Comparison of ENCODE assay signal across 1 cellular context in genomic region chr16:81808933-81809480, GRCh38.
TF ChIP-seq lines count a peak whose summit lies in the region.

No MANE protein-coding gene starts in this region.

TF ChIP-seq in GM12878, 131 proteins besides CTCF, POLR2A, EP300 and RAD21 (continued from another document):
- TF ChIP-seq REST (IDR thresholded peaks at IDR 0.05; ENCODE audit: low read depth, low read length) (no peak; the same call in 1 of the 2 replicates), ZNF207 (IDR thresholded peaks at IDR 0.05; ENCODE audit: borderline replicate concordance) (no peak), MTA2 (IDR thresholded peaks at IDR 0.05; ENCODE audit: low read depth) (peak; percentile 93), DPF2 (IDR thresholded peaks at IDR 0.05) (peak; percentile 98), KDM1A (IDR thresholded peaks at IDR 0.05; ENCODE audit: borderline replicate concordance) (no peak), BCL11A (IDR thresholded peaks at IDR 0.05; ENCODE audit: low read depth, low read length) (peak; percentile 97), JUNB (IDR thresholded peaks at IDR 0.05) (0 out of 2 replicates have a peak, but pooled peaks have one; percentile 18), HDGF (IDR thresholded peaks at IDR 0.05) (peak; percentile 89), SMAD1 (IDR thresholded peaks at IDR 0.05; ENCODE audit: low read depth, partially characterized antibody) (peak; percentile 61), EED (IDR thresholded peaks at IDR 0.05; ENCODE audit: low read depth) (peak; percentile 99), RELA (IDR thresholded peaks at IDR 0.05; ENCODE audit: borderline replicate concordance, partially characterized antibody) (peak; percentile 63), PBX3 (IDR thresholded peaks at IDR 0.05; ENCODE audit: insufficient replicate concordance, low read depth, low read length) (peak; percentile 32), SP1 (IDR thresholded peaks at IDR 0.05; ENCODE audit: low read depth, low read length) (peak; percentile 84), POLR2AphosphoS5 (IDR thresholded peaks at IDR 0.05; ENCODE audit: low read length) (peak; percentile 83; the same call in 1 of the 2 replicates), SKIL (IDR thresholded peaks at IDR 0.05; ENCODE audit: low read depth, poor library complexity, severe bottlenecking) (peak; percentile 92), MLLT1 (IDR thresholded peaks at IDR 0.05) (peak; percentile 79), ESRRA (IDR thresholded peaks at IDR 0.05; ENCODE audit: low read length) (no peak; the same call in 1 of the 2 replicates), ASH2L (IDR thresholded peaks at IDR 0.05; ENCODE audit: borderline replicate concordance, low read depth) (no peak), GATAD2B (conservative IDR thresholded peaks at IDR 0.05; ENCODE audit: low read depth) (peak; percentile 96; the same call in 1 of the 2 replicates), ZBED1 (IDR thresholded peaks at IDR 0.05; ENCODE audit: borderline replicate concordance) (no peak; the same call in 1 of the 2 replicates), POU2F2 (IDR thresholded peaks at IDR 0.05; ENCODE audit: borderline replicate concordance, low read depth, low read length) (peak; percentile 88), MEF2A (IDR thresholded peaks at IDR 0.05; ENCODE audit: insufficient read depth, low read depth, low read length) (peak; percentile 63; the same call in 1 of the 2 replicates), MAX (IDR thresholded peaks at IDR 0.05; ENCODE audit: low read depth, low read length) (0 out of 2 replicates have a peak, but pooled peaks have one; percentile 4), ZBTB4 (CRISPR knock-in tag; IDR thresholded peaks at IDR 0.05) (no peak), BRCA1 (IDR thresholded peaks at IDR 0.05; ENCODE audit: low read depth, low read length) (no peak), PAX8 (IDR thresholded peaks at IDR 0.05) (no peak), ZNF687 (IDR thresholded peaks at IDR 0.05) (peak; percentile 81), ETV6 (conservative IDR thresholded peaks at IDR 0.05 in 1 of 2, IDR thresholded peaks at IDR 0.05 in 1 of 2; ENCODE audit: borderline replicate concordance in 1 of 2, low read depth in 1 of 2) (peak in 1 of 2 experiments; percentile 91; a peak in 2 of 4 replicates), IKZF1 (conservative IDR thresholded peaks at IDR 0.05) (peak; percentile 99), EGR1 (IDR thresholded peaks at IDR 0.05; ENCODE audit: borderline replicate concordance in 1 of 2, low read depth in 2 of 2, low read length in 2 of 2) (no peak), BMI1 (IDR thresholded peaks at IDR 0.05; ENCODE audit: borderline replicate concordance) (peak; percentile 59; the same call in 1 of the 2 replicates), POLR2AphosphoS2 (IDR thresholded peaks at IDR 0.05; ENCODE audit: low read depth, low read length) (no peak), CREM (IDR thresholded peaks at IDR 0.05; ENCODE audit: low read depth) (peak; percentile 88), RCOR1 (conservative IDR thresholded peaks at IDR 0.05; ENCODE audit: low read depth, low read length) (0 out of 2 replicates have a peak, but pooled peaks have one; percentile 80), BACH1 (IDR thresholded peaks at IDR 0.05; ENCODE audit: borderline replicate concordance) (peak; percentile 85; the same call in 1 of the 2 replicates), CREB1 (IDR thresholded peaks at IDR 0.05; ENCODE audit: low read depth) (no peak), YY1 (IDR thresholded peaks at IDR 0.05; ENCODE audit: low read depth, low read length) (peak; percentile 73; the same call in 1 of the 2 replicates)
